In the genomic region with DNA sequence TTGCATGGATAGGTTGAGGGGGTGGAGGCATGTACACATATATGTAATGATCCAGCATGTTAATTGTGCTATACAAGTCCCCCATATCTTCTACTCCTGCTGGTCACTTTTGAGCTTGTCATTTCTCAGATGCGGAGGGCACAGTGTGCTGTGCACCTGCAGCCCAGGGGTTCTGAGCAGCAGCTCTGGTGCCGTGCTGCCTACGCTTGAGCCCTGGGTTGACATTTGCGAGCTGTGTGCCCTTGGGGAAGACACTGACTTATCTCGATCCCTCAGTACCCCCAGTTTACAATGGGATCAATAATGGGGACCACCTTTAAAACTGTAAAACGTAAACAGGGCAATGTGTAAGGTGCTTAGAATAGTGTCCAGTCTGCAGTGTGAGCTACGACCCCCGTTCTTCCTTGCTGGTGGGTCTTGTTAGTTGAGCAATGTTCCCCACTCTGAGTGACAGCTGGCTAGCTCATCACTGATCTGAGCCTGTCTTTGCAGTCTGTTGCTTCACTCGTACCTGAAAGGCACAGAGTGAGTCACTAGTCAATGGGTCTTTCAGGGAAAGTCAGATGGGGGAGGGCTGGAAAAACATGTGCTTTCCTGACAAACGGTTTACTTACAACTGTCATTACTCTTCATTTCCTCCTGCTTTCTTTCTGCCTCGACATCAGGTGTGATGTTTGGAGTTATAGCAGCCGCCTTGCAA, we compare ENCODE assay signal across 13 cellular contexts.
"Had no signal": no experiment of that assay in that cellular context is flagged by ENCODE, and none has a peak within 500 bp of the region (broad histone marks: within the 10 kb centered on the region; RNA-seq: fewer than 3 reads in every experiment).

No MANE protein-coding gene starts in this region.

- H3K27ac ChIP-seq: right atrium auricular region, thyroid gland had no signal

- H3K4me1 ChIP-seq: right atrium auricular region, thyroid gland had no signal

- H3K4me3 ChIP-seq: lung, mucosa of descending colon, right atrium auricular region, thyroid gland had no signal

- H3K27ac Mint-ChIP-seq: activated naive CD4-positive, alpha-beta T cell treated with anti-CD3 and anti-CD28 coated beads, Interleukin-2, amount 50 U/mL, for 72 hours; naive thymus-derived CD8-positive, alpha-beta T cell had no signal

- H3K36me3 Mint-ChIP-seq: activated naive CD4-positive, alpha-beta T cell treated with anti-CD3 and anti-CD28 coated beads, Interleukin-2, amount 50 U/mL, for 72 hours; brain; naive thymus-derived CD8-positive, alpha-beta T cell had no signal

- H3K4me1 Mint-ChIP-seq: naive thymus-derived CD8-positive, alpha-beta T cell had no signal

- DNase-seq: activated CD4-positive, alpha-beta T cell treated with anti-CD3 and anti-CD28 coated beads, Interleukin-2, amount 50 U/mL, for 4 hours; activated T-cell treated with anti-CD3 and anti-CD28 coated beads, Interleukin-2, amount 50 U/mL, for 1 hour; amygdala; left colon; mucosa of descending colon; naive thymus-derived CD8-positive, alpha-beta T cell; small intestine; thyroid gland had no signal

- H3K9me3 Mint-ChIP-seq: activated naive CD4-positive, alpha-beta T cell treated with anti-CD3 and anti-CD28 coated beads, Interleukin-2, amount 50 U/mL, for 72 hours; naive thymus-derived CD8-positive, alpha-beta T cell had no signal

- ATAC-seq: activated CD4-positive, CD25-positive, alpha-beta regulatory T cell treated with anti-CD3 and anti-CD28 coated beads, Interleukin-2, amount 50 U/mL, for 24 hours; activated naive CD4-positive, alpha-beta T cell treated with anti-CD3 and anti-CD28 coated beads, Interleukin-2, amount 50 U/mL, for 72 hours; left colon; mucosa of descending colon; naive thymus-derived CD8-positive, alpha-beta T cell had no signal

- H3K36me3 ChIP-seq: right atrium auricular region, thyroid gland had no signal

- H3K4me3 Mint-ChIP-seq: brain; naive thymus-derived CD8-positive, alpha-beta T cell had no signal

- H3K27me3 ChIP-seq: right atrium auricular region, thyroid gland had no signal

- H3K9me3 ChIP-seq: mucosa of descending colon, right atrium auricular region, thyroid gland had no signal
